10 cellular contexts compared by ENCODE assay signal in the genomic region with DNA sequence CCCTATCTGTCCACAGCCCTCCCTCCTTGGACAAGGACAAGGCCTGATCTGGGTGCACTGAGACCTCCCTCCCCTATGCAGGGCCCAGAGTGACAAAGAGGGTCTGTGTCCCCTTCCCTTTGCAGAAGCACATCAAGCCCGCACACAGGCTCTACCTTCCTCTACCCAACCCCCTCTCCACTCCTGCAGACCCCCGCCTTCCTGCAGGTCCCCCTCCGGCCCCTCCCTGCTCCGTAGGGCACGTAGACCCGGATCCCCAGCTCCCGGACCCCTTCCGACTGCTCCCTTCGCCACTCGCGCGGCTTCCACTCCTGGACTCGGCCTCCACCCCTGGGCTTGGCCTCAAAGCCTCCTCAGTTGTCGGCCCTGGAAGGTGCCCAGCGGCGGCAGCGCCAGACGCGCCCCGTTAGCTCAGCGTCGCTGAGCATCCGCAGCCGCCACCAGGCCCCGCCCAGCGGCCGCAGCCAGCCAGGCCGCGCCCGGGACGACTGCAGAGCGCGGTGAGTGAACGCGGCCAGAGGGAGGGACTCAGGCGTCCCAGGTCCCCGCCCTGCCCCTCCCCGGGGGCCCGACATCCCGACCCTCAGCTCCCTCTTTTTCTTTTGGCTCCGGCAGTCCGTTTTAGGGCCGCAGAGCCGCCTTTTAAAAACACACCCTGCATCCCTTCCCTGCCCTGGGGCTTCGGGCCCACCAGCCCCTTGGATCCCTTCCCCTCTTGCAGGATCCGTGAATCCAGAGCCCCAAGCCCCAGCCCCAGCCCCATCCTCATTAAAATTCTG. TPM values are rescaled to one million over a fixed set of nuclear protein-coding genes. Genes with fewer than 3 reads are reported as not detected.
DNase-seq lines count a peak whose midpoint lies in the region; ATAC-seq, FAIRE-seq and TF ChIP-seq lines count a peak whose summit lies in the region.
"Had no signal": no experiment of that assay in that cellular context is flagged by ENCODE, and none has a peak within 500 bp of the region (broad histone marks: within the 10 kb centered on the region; RNA-seq: fewer than 3 reads in every experiment).

No MANE protein-coding gene starts in this region.

- H3K4me1 ChIP-seq in iPS DF 6.9 (ENCODE audit: control insufficient read depth, insufficient read depth, low read length) (peaks cover 7% of the 10 kb centered on the region; the same call in 1 of the 2 replicates), psoas muscle (no peaks in the 10 kb centered on the region)

- peak; percentile 76 for TF ChIP-seq POLR2A in H54 (IDR thresholded peaks at IDR 0.05; ENCODE audit: low read depth, low read length)

- TF ChIP-seq CTCF in brain (conservative IDR thresholded peaks at IDR 0.05) (no peak), psoas muscle (IDR thresholded peaks at IDR 0.05) (no peak)

- peak in 3 of 4 donors; percentile 14 to 46 (median 30) for ATAC-seq in psoas muscle
- no peak for ATAC-seq in GM21515 (IDR thresholded peaks at IDR 0.05; ENCODE audit: unreplicated experiment)
- ATAC-seq in HG03520 (IDR thresholded peaks at IDR 0.05; ENCODE audit: unreplicated experiment): no peak

- H3K27me3 ChIP-seq in iPS DF 6.9 (ENCODE audit: control insufficient read depth, insufficient read depth, low read length) (no peaks in the 10 kb centered on the region), psoas muscle (ENCODE audit: insufficient read depth in 3 of 3, low read length in 2 of 3) (peaks cover 0 to 32% (median 1%) of the 10 kb centered on the region in 3 donors)

- H3K27me3 Mint-ChIP-seq in T-helper 2 cell treated with Interferon-gamma antibody and Interleukin-4, amounts not matched to agents 5 μg/mL and 100 μg/mL, for 36 hours (ENCODE audit: low read depth): no peaks in the 10 kb centered on the region
- H3K27me3 Mint-ChIP-seq in brain: peaks cover 4% of the 10 kb centered on the region

- H3K4me3 ChIP-seq in iPS DF 6.9 (ENCODE audit: low read length) (peak overlapping the region; percentile 67; the same call in 1 of the 2 replicates), psoas muscle (peak overlapping the region; percentile 73)

- H3K36me3 ChIP-seq in iPS DF 6.9 (ENCODE audit: control insufficient read depth, insufficient read depth, low read length) (no peaks in the 10 kb centered on the region), psoas muscle (ENCODE audit: insufficient read depth in 1 of 2, low read depth in 1 of 2) (no peaks in the 10 kb centered on the region)

- H3K4me1 Mint-ChIP-seq in T-helper 2 cell treated with Interferon-gamma antibody and Interleukin-4, amounts not matched to agents 5 μg/mL and 100 μg/mL, for 36 hours (ENCODE audit: low read depth): peaks cover 24% of the 10 kb centered on the region
- H3K4me1 Mint-ChIP-seq in brain: peaks cover 40% of the 10 kb centered on the region

- no CpG with 5 or more reads among the region's 46 CpGs for WGBS in iPS DF 6.9 (ENCODE audit: insufficient coverage, insufficient read length)
- WGBS in psoas muscle, 3 donors: 1 to 3% (median 2%) methylated on average over 46 of the region's 46 CpGs

- no peak overlapping the region for H3K27ac ChIP-seq in iPS DF 6.9 (ENCODE audit: low read length)
- H3K27ac ChIP-seq in psoas muscle: peak overlapping the region; percentile 63

- intact Hi-C loops in psoas muscle (cut with DNase I): no loop called here

- peaks cover 8% of the 10 kb centered on the region for H3K36me3 Mint-ChIP-seq in T-helper 2 cell treated with Interferon-gamma antibody and Interleukin-4, amounts not matched to agents 5 μg/mL and 100 μg/mL, for 36 hours (ENCODE audit: low read depth)
- peaks cover 2% of the 10 kb centered on the region for H3K36me3 Mint-ChIP-seq in brain

- H3K9me3 ChIP-seq in iPS DF 6.9 (ENCODE audit: control insufficient read depth, insufficient read depth, low read length) (no peaks in the 10 kb centered on the region), psoas muscle (no peaks in the 10 kb centered on the region)

- FAIRE-seq in H54 (lab: Jason Lieb, UNC): no peak
- FAIRE-seq: endometrium, G401.6 had no signal

- DNase-seq in 8988T (peak; percentile 70), H54 (ENCODE audit: insufficient read length, low spot score) (peak; percentile 87), iPS DF 6.9 (ENCODE audit: low read depth, low spot score) (no peak), psoas muscle (peak; percentile 83 to 89)
- DNase-seq in T-helper 2 cell treated with Interferon-gamma antibody and Interleukin-4, amounts not matched to agents 5 μg/mL and 100 μg/mL, for 36 hours (ENCODE audit: low spot score): peak; percentile 69

- peak overlapping the region; percentile 98 for H3K27ac Mint-ChIP-seq in T-helper 2 cell treated with Interferon-gamma antibody and Interleukin-4, amounts not matched to agents 5 μg/mL and 100 μg/mL, for 36 hours
- H3K27ac Mint-ChIP-seq in brain: peak overlapping the region; percentile 95 to 100 (median 98)

- H3K4me3 Mint-ChIP-seq in T-helper 2 cell treated with Interferon-gamma antibody and Interleukin-4, amounts not matched to agents 5 μg/mL and 100 μg/mL, for 36 hours: peak overlapping the region; percentile 99
- peak overlapping the region; percentile 92 to 100 (median 98) for H3K4me3 Mint-ChIP-seq in brain

- no peaks in the 10 kb centered on the region for H3K9me3 Mint-ChIP-seq in T-helper 2 cell treated with Interferon-gamma antibody and Interleukin-4, amounts not matched to agents 5 μg/mL and 100 μg/mL, for 36 hours
- H3K9me3 Mint-ChIP-seq in brain: peaks cover 0 to 3% (median 0%) of the 10 kb centered on the region in 5 experiments

RNA-seq across cellular contexts. Expression of gene MYADM, which starts 1.6 kb away (rescaled TPM):
- 49.7 TPM for polyA plus RNA-seq in brain (ENCODE audit: insufficient read depth, low read depth, low replicate concordance)
- 10 to 100 TPM; 17.0 to 23.3 (median 20.3) TPM for total RNA-seq in psoas muscle
- polyA plus RNA-seq in psoas muscle: 10 to 100 TPM in 1 of 3 donors, 1 to 10 TPM in 2; 5.5 to 17.2 (median 7.7) TPM

RNA-seq across cellular contexts. Expression of gene PRKCG, which starts 15.9 kb away (rescaled TPM):
- polyA plus RNA-seq in brain (ENCODE audit: insufficient read depth, low read depth, low replicate concordance): 18.1 TPM
- not detected for total RNA-seq in psoas muscle
- under 1 TPM in 1 of 3 donors, not detected in 2; 0.01 TPM for polyA plus RNA-seq in psoas muscle

RNA-seq across cellular contexts. Expression of gene NLRP12, which starts 42.0 kb away (rescaled TPM):
- polyA plus RNA-seq in brain (ENCODE audit: insufficient read depth, low read depth, low replicate concordance): 0.08 TPM
- total RNA-seq in psoas muscle: under 1 TPM; 0.16 to 0.44 (median 0.21) TPM
- under 1 TPM; 0.04 to 0.17 (median 0.05) TPM for polyA plus RNA-seq in psoas muscle

RNA-seq across cellular contexts. Expression of gene CACNG7, which starts 43.0 kb away (rescaled TPM):
- polyA plus RNA-seq in brain (ENCODE audit: insufficient read depth, low read depth, low replicate concordance) (27.2 TPM), psoas muscle (under 1 TPM in 1 of 3 donors, not detected in 2; 0.05 TPM)
- total RNA-seq in psoas muscle: not detected

Comparison
In these comparisons a context has a peak if more than half of its experiments do, and no peak if none do; other contexts are left out.
1. ATAC-seq: peak in psoas muscle (3 of 4); none in GM21515 (single experiment) and HG03520 (single experiment).
2. RNA of gene PRKCG, which starts 15.9 kb away (polyA plus RNA-seq): 18.1 TPM in brain (single experiment); 0.01 TPM in psoas muscle; every median in the first group is over 10 times any median in the second.